1 cellular context compared by ENCODE assay signal in the genomic region with DNA sequence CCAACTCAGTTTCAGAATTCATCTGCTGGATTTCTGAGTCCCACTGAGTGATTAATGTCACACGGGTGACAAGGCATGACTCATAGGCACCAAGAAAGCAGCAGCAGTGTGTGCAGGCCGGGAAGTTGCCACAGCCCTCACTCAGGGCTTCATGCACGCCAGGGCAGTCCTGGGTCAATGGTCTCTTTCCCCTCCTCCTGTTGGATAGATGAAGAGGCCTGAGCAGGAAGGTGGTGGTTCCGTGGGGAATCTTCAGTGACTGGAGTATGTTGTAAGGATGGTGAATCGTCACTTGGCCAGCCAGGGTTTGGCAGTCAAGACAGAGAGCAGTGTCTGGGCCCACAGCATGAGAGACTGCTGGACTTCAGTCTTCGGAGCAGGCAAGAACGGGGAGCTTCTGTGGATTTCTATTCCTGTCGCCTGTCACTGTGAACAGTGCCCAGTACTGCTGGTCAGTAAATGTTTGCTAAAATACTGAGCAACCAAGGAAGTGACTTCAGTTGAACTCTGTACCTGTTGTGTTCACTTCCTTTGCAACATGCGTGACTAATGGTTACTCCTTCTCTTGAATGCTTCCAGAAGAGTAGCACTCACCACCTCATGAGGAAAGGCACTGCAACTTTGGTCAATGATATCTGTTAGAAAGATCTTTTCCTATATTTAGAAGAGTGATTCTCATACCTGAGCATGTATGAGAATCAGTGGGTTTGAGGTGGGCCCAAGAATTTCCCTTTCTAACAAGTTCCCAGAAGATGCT.
A peak's percentile ranks its signal among the peaks of the same experiment; 100 is the strongest.
TF ChIP-seq lines count a peak whose summit lies in the region.

No MANE protein-coding gene starts in this region.

TF ChIP-seq in K562, 482 proteins besides CTCF, POLR2A, EP300 and RAD21 (continued from another document and continues in another):
- TF ChIP-seq ARHGAP35 (IDR thresholded peaks at IDR 0.05; ENCODE audit: partially characterized antibody) (no peak), NCOA1 (IDR thresholded peaks at IDR 0.05; ENCODE audit: low read depth) (peak; percentile 44; the same call in 1 of the 2 replicates), HMGN3 (IDR thresholded peaks at IDR 0.05; ENCODE audit: borderline replicate concordance, extremely low read depth, insufficient read length, low read depth, low read length) (no peak), KHSRP (IDR thresholded peaks at IDR 0.05) (no peak), ZNF232 (CRISPR knock-in tag; IDR thresholded peaks at IDR 0.05) (no peak), SREBF2 (CRISPR knock-in tag; IDR thresholded peaks at IDR 0.05) (no peak), ILF3 (IDR thresholded peaks at IDR 0.05; ENCODE audit: borderline replicate concordance) (no peak), MCM5 (IDR thresholded peaks at IDR 0.05; ENCODE audit: low read depth) (no peak), HCFC1 (IDR thresholded peaks at IDR 0.05; ENCODE audit: low read depth, low read length) (peak; percentile 23; the same call in 1 of the 2 replicates), TAF7 (tag; IDR thresholded peaks at IDR 0.05) (peak; percentile 75; the same call in 1 of the 2 replicates), NCOR1 (IDR thresholded peaks at IDR 0.05) (peak; percentile 83), EZH2 (IDR thresholded peaks at IDR 0.05; ENCODE audit: borderline replicate concordance, low read depth, low read length) (no peak), ARID1B (IDR thresholded peaks at IDR 0.05) (peak; percentile 91), SP1 (CRISPR knock-in tag; IDR thresholded peaks at IDR 0.05) (peak; percentile 17; the same call in 1 of the 2 replicates), STAT5A (IDR thresholded peaks at IDR 0.05; ENCODE audit: borderline replicate concordance, low read length) (peak; percentile 67), MBD2 (IDR thresholded peaks at IDR 0.05; ENCODE audit: borderline replicate concordance, low read depth) (peak; percentile 67), XRCC5 (IDR thresholded peaks at IDR 0.05; ENCODE audit: low read depth, low read length) (no peak), NFIC (IDR thresholded peaks at IDR 0.05) (peak; percentile 71), KDM1A (IDR thresholded peaks at IDR 0.05) (peak in 1 of 2 experiments; percentile 71; a peak in 3 of 4 replicates), RNF2 (IDR thresholded peaks at IDR 0.05) (peak; percentile 80; the same call in 1 of the 2 replicates), EP400 (IDR thresholded peaks at IDR 0.05) (peak; percentile 52), TCF7L2 (IDR thresholded peaks at IDR 0.05; ENCODE audit: low read depth, low read length) (no peak), JUND (IDR thresholded peaks at IDR 0.05; ENCODE audit: borderline replicate concordance, low read depth, low read length) (peak; percentile 99), JUND (tag; IDR thresholded peaks at IDR 0.05; ENCODE audit: borderline replicate concordance, low read depth, low read length) (peak; percentile 100), CEBPB (tag; IDR thresholded peaks at IDR 0.05) (peak; percentile 73), MEF2D (tag; conservative IDR thresholded peaks at IDR 0.05; ENCODE audit: low read depth) (0 out of 2 replicates have a peak, but pooled peaks have one; percentile 13), SRSF3 (IDR thresholded peaks at IDR 0.05; ENCODE audit: insufficient read depth, low read length) (no peak), MYNN (IDR thresholded peaks at IDR 0.05) (peak; percentile 63; the same call in 1 of the 2 replicates), MYNN (CRISPR knock-in tag; IDR thresholded peaks at IDR 0.05) (no peak)
- TF ChIP-seq, protein P1, sequence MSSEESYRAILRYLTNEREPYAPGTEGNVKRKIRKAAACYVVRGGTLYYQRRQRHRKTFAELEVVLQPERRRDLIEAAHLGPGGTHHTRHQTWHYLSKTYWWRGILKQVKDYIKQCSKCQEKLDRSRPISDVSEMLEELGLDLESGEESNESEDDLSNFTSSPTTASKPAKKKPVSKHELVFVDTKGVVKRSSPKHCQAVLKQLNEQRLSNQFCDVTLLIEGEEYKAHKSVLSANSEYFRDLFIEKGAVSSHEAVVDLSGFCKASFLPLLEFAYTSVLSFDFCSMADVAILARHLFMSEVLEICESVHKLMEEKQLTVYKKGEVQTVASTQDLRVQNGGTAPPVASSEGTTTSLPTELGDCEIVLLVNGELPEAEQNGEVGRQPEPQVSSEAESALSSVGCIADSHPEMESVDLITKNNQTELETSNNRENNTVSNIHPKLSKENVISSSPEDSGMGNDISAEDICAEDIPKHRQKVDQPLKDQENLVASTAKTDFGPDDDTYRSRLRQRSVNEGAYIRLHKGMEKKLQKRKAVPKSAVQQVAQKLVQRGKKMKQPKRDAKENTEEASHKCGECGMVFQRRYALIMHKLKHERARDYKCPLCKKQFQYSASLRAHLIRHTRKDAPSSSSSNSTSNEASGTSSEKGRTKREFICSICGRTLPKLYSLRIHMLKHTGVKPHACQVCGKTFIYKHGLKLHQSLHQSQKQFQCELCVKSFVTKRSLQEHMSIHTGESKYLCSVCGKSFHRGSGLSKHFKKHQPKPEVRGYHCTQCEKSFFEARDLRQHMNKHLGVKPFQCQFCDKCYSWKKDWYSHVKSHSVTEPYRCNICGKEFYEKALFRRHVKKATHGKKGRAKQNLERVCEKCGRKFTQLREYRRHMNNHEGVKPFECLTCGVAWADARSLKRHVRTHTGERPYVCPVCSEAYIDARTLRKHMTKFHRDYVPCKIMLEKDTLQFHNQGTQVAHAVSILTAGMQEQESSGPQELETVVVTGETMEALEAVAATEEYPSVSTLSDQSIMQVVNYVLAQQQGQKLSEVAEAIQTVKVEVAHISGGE (CRISPR knock-in tag; IDR thresholded peaks at IDR 0.05): 0 out of 6 replicates have a peak, but pooled peaks of 1 of the 3 experiments have one; percentile 52
- TF ChIP-seq, protein P2, sequence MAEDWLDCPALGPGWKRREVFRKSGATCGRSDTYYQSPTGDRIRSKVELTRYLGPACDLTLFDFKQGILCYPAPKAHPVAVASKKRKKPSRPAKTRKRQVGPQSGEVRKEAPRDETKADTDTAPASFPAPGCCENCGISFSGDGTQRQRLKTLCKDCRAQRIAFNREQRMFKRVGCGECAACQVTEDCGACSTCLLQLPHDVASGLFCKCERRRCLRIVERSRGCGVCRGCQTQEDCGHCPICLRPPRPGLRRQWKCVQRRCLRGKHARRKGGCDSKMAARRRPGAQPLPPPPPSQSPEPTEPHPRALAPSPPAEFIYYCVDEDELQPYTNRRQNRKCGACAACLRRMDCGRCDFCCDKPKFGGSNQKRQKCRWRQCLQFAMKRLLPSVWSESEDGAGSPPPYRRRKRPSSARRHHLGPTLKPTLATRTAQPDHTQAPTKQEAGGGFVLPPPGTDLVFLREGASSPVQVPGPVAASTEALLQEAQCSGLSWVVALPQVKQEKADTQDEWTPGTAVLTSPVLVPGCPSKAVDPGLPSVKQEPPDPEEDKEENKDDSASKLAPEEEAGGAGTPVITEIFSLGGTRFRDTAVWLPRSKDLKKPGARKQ (CRISPR knock-in tag; IDR thresholded peaks at IDR 0.05): no peak
- TF ChIP-seq, protein P3, sequence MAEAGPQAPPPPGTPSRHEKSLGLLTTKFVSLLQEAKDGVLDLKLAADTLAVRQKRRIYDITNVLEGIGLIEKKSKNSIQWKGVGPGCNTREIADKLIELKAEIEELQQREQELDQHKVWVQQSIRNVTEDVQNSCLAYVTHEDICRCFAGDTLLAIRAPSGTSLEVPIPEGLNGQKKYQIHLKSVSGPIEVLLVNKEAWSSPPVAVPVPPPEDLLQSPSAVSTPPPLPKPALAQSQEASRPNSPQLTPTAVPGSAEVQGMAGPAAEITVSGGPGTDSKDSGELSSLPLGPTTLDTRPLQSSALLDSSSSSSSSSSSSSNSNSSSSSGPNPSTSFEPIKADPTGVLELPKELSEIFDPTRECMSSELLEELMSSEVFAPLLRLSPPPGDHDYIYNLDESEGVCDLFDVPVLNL (CRISPR knock-in tag; IDR thresholded peaks at IDR 0.05; ENCODE audit: low read depth): no peak
- TF ChIP-seq, protein P4, sequence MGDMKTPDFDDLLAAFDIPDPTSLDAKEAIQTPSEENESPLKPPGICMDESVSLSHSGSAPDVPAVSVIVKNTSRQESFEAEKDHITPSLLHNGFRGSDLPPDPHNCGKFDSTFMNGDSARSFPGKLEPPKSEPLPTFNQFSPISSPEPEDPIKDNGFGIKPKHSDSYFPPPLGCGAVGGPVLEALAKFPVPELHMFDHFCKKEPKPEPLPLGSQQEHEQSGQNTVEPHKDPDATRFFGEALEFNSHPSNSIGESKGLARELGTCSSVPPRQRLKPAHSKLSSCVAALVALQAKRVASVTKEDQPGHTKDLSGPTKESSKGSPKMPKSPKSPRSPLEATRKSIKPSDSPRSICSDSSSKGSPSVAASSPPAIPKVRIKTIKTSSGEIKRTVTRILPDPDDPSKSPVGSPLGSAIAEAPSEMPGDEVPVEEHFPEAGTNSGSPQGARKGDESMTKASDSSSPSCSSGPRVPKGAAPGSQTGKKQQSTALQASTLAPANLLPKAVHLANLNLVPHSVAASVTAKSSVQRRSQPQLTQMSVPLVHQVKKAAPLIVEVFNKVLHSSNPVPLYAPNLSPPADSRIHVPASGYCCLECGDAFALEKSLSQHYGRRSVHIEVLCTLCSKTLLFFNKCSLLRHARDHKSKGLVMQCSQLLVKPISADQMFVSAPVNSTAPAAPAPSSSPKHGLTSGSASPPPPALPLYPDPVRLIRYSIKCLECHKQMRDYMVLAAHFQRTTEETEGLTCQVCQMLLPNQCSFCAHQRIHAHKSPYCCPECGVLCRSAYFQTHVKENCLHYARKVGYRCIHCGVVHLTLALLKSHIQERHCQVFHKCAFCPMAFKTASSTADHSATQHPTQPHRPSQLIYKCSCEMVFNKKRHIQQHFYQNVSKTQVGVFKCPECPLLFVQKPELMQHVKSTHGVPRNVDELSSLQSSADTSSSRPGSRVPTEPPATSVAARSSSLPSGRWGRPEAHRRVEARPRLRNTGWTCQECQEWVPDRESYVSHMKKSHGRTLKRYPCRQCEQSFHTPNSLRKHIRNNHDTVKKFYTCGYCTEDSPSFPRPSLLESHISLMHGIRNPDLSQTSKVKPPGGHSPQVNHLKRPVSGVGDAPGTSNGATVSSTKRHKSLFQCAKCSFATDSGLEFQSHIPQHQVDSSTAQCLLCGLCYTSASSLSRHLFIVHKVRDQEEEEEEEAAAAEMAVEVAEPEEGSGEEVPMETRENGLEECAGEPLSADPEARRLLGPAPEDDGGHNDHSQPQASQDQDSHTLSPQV (IDR thresholded peaks at IDR 0.05): peak; percentile 93
- TF ChIP-seq, protein P5, sequence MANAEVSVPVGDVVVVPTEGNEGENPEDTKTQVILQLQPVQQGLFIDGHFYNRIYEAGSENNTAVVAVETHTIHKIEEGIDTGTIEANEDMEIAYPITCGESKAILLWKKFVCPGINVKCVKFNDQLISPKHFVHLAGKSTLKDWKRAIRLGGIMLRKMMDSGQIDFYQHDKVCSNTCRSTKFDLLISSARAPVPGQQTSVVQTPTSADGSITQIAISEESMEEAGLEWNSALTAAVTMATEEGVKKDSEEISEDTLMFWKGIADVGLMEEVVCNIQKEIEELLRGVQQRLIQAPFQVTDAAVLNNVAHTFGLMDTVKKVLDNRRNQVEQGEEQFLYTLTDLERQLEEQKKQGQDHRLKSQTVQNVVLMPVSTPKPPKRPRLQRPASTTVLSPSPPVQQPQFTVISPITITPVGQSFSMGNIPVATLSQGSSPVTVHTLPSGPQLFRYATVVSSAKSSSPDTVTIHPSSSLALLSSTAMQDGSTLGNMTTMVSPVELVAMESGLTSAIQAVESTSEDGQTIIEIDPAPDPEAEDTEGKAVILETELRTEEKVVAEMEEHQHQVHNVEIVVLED (CRISPR knock-in tag; IDR thresholded peaks at IDR 0.05): no peak
- TF ChIP-seq, protein P6, sequence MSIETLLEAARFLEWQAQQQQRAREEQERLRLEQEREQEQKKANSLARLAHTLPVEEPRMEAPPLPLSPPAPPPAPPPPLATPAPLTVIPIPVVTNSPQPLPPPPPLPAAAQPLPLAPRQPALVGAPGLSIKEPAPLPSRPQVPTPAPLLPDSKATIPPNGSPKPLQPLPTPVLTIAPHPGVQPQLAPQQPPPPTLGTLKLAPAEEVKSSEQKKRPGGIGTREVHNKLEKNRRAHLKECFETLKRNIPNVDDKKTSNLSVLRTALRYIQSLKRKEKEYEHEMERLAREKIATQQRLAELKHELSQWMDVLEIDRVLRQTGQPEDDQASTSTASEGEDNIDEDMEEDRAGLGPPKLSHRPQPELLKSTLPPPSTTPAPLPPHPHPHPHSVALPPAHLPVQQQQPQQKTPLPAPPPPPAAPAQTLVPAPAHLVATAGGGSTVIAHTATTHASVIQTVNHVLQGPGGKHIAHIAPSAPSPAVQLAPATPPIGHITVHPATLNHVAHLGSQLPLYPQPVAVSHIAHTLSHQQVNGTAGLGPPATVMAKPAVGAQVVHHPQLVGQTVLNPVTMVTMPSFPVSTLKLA (conservative IDR thresholded peaks at IDR 0.05): peak in 1 of 2 experiments; percentile 69; a peak in 2 of 4 replicates
- TF ChIP-seq, protein P7, sequence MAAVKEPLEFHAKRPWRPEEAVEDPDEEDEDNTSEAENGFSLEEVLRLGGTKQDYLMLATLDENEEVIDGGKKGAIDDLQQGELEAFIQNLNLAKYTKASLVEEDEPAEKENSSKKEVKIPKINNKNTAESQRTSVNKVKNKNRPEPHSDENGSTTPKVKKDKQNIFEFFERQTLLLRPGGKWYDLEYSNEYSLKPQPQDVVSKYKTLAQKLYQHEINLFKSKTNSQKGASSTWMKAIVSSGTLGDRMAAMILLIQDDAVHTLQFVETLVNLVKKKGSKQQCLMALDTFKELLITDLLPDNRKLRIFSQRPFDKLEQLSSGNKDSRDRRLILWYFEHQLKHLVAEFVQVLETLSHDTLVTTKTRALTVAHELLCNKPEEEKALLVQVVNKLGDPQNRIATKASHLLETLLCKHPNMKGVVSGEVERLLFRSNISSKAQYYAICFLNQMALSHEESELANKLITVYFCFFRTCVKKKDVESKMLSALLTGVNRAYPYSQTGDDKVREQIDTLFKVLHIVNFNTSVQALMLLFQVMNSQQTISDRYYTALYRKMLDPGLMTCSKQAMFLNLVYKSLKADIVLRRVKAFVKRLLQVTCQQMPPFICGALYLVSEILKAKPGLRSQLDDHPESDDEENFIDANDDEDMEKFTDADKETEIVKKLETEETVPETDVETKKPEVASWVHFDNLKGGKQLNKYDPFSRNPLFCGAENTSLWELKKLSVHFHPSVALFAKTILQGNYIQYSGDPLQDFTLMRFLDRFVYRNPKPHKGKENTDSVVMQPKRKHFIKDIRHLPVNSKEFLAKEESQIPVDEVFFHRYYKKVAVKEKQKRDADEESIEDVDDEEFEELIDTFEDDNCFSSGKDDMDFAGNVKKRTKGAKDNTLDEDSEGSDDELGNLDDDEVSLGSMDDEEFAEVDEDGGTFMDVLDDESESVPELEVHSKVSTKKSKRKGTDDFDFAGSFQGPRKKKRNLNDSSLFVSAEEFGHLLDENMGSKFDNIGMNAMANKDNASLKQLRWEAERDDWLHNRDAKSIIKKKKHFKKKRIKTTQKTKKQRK (IDR thresholded peaks at IDR 0.05; ENCODE audit: borderline replicate concordance, low read depth, low read length): no peak
- TF ChIP-seq, protein P8, sequence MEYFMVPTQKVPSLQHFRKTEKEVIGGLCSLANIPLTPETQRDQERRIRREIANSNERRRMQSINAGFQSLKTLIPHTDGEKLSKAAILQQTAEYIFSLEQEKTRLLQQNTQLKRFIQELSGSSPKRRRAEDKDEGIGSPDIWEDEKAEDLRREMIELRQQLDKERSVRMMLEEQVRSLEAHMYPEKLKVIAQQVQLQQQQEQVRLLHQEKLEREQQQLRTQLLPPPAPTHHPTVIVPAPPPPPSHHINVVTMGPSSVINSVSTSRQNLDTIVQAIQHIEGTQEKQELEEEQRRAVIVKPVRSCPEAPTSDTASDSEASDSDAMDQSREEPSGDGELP (CRISPR knock-in tag; IDR thresholded peaks at IDR 0.05; ENCODE audit: borderline replicate concordance): peak; percentile 62; the same call in 1 of the 2 replicates
- TF ChIP-seq, protein P9, sequence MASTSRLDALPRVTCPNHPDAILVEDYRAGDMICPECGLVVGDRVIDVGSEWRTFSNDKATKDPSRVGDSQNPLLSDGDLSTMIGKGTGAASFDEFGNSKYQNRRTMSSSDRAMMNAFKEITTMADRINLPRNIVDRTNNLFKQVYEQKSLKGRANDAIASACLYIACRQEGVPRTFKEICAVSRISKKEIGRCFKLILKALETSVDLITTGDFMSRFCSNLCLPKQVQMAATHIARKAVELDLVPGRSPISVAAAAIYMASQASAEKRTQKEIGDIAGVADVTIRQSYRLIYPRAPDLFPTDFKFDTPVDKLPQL (IDR thresholded peaks at IDR 0.05; ENCODE audit: extremely low read depth, insufficient read length): peak; percentile 57
